29 cellular contexts compared by ENCODE assay signal in the genomic region with DNA sequence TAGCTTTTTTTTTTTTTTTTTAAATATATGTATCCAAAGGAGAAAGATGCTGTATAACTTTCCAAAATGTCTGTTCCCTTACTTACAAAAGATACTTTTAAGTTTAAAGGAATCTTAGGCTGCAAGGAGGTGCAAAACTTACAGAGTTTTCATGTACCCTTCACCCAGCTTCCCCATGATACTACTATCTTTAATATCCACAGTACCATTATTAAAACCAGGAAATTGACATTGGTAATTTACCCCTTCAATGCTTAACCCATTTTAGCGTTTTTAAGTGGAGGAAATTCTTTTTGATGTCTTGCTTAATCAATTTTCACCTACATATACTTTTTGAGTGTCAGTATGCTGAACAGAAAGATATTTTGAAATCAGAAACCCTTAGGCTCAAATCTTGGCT.
"Had no signal": no experiment of that assay in that cellular context is flagged by ENCODE, and none has a peak within 500 bp of the region (broad histone marks: within the 10 kb centered on the region; RNA-seq: fewer than 3 reads in every experiment).

No MANE protein-coding gene starts in this region.

- H3K27me3 Mint-ChIP-seq: naive thymus-derived CD4-positive, alpha-beta T cell; stimulated activated naive CD8-positive, alpha-beta T cell treated with anti-CD3 and anti-CD28 coated beads, Interleukin-15, Interleukin-2, amounts not matched to agents 100 ng/mL and 50 ng/mL, for 24 hours had no signal

- H3K9me3 ChIP-seq: left lung, mucosa of descending colon, pancreas, prostate gland, suprapubic skin, thoracic aorta, tibial artery, upper lobe of right lung had no signal

- H3K27ac Mint-ChIP-seq: natural killer cell treated with Interleukin-12 subunit alpha and Interleukin-12 subunit beta and Interleukin-15 and Interleukin-18, amount 100 ng/mL, for 72 hours; stimulated activated effector memory CD8-positive, alpha-beta T cell treated with anti-CD3 and anti-CD28 coated beads, Interleukin-12 subunit alpha, Interleukin-12 subunit beta, amount 100 ng/mL, for 72 hours; stimulated activated naive CD8-positive, alpha-beta T cell treated with anti-CD3 and anti-CD28 coated beads, Interleukin-15, Interleukin-2, amounts not matched to agents 100 ng/mL and 50 ng/mL, for 24 hours had no signal

- H3K27me3 ChIP-seq: hepatocyte, left lung, pancreas, spleen, suprapubic skin, tibial artery, upper lobe of right lung had no signal

- DNase-seq: kidney glomerular epithelial cell; left colon; left lung; mesendoderm; midbrain; mucosa of descending colon; naive thymus-derived CD4-positive, alpha-beta T cell; nucleus accumbens; pancreas; posterior cingulate gyrus; retina; right cardiac atrium; small intestine; spleen; stimulated activated CD4-positive, alpha-beta T cell treated with anti-CD3 and anti-CD28 coated beads, Interleukin-4, amount 100 ng/mL, for 24 hours; stimulated activated naive CD4-positive, alpha-beta T cell; tibial artery; trophoblast cell; upper lobe of right lung had no signal

- H3K36me3 ChIP-seq: left lung, pancreas, prostate gland, spleen, suprapubic skin, thoracic aorta, tibial artery, upper lobe of right lung had no signal

- H3K4me3 ChIP-seq: hepatocyte, left lung, lung, mucosa of descending colon, pancreas, prostate gland, spleen, suprapubic skin, thoracic aorta, tibial artery, upper lobe of right lung had no signal

- H3K79me2 ChIP-seq: hepatocyte had no signal

- H3K36me3 Mint-ChIP-seq: natural killer cell treated with Interleukin-12 subunit alpha and Interleukin-12 subunit beta and Interleukin-15 and Interleukin-18, amount 100 ng/mL, for 72 hours; stimulated activated effector memory CD8-positive, alpha-beta T cell treated with anti-CD3 and anti-CD28 coated beads, Interleukin-12 subunit alpha, Interleukin-12 subunit beta, amount 100 ng/mL, for 72 hours had no signal

- H3K9me3 Mint-ChIP-seq: natural killer cell treated with Interleukin-12 subunit alpha and Interleukin-12 subunit beta and Interleukin-15 and Interleukin-18, amount 100 ng/mL, for 72 hours; stimulated activated naive CD8-positive, alpha-beta T cell treated with anti-CD3 and anti-CD28 coated beads, Interleukin-15, Interleukin-2, amounts not matched to agents 100 ng/mL and 50 ng/mL, for 24 hours had no signal

- H3K27ac ChIP-seq: pancreas, suprapubic skin had no signal

- H3K4me1 Mint-ChIP-seq: stimulated activated effector memory CD8-positive, alpha-beta T cell treated with anti-CD3 and anti-CD28 coated beads, Interleukin-12 subunit alpha, Interleukin-12 subunit beta, amount 100 ng/mL, for 72 hours had no signal

- H2AFZ ChIP-seq: hepatocyte had no signal

- ATAC-seq: left colon; left lung; mucosa of descending colon; naive thymus-derived CD4-positive, alpha-beta T cell; natural killer cell treated with Interleukin-12 subunit alpha and Interleukin-12 subunit beta and Interleukin-15 and Interleukin-18, amount 100 ng/mL, for 72 hours; sciatic nerve; stimulated activated effector memory CD8-positive, alpha-beta T cell treated with anti-CD3 and anti-CD28 coated beads, Interleukin-12 subunit alpha, Interleukin-12 subunit beta, amount 100 ng/mL, for 72 hours had no signal

- H3K4me3 Mint-ChIP-seq: naive thymus-derived CD4-positive, alpha-beta T cell; natural killer cell treated with Interleukin-12 subunit alpha and Interleukin-12 subunit beta and Interleukin-15 and Interleukin-18, amount 100 ng/mL, for 72 hours; neural crest cell; stimulated activated effector memory CD8-positive, alpha-beta T cell treated with anti-CD3 and anti-CD28 coated beads, Interleukin-12 subunit alpha, Interleukin-12 subunit beta, amount 100 ng/mL, for 72 hours; stimulated activated naive CD8-positive, alpha-beta T cell treated with anti-CD3 and anti-CD28 coated beads, Interleukin-15, Interleukin-2, amounts not matched to agents 100 ng/mL and 50 ng/mL, for 24 hours had no signal
